Comparison of ENCODE assay signal across 17 cellular contexts in the genomic region with DNA sequence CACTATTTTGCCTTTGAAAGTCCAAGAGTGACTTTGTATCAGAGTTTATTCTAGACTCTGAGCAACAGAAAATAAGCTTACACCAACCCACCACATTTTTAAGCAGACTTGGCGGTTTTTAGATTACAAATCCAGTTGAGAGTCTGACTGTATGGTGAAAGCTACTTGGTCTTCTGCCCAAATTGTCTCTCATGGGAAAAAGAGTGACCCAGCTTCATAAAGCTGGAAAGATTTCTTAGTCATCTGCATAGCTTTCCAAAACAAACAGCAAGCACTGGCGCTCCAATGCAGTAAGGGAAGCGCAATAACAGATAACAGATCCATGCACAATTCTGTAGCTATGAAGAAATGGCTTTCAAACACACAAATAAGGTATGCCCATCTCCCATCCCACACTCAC. TPM values are rescaled to one million over a fixed set of nuclear protein-coding genes. Genes with fewer than 3 reads are reported as not detected.
DNase-seq lines count a peak whose midpoint lies in the region; ATAC-seq, FAIRE-seq and TF ChIP-seq lines count a peak whose summit lies in the region.
"Had no signal": no experiment of that assay in that cellular context is flagged by ENCODE, and none has a peak within 500 bp of the region (broad histone marks: within the 10 kb centered on the region; RNA-seq: fewer than 3 reads in every experiment).

No MANE protein-coding gene starts in this region.

- WGBS in H1 (ENCODE audit: extremely low coverage in 1 of 2, insufficient coverage in 1 of 2, insufficient read length in 1 of 2, insufficient replicate concordance in 2 of 2, low coverage in 1 of 2, low lambda C conversion rate in 2 of 2, missing lambda C conversion rate in 1 of 2), 2 experiments, result 95% methylated on average over 3 of the region's 3 CpGs; no CpG with 5 or more reads in 1 of the 2 experiments

- TF ChIP-seq CTCF in H1 (IDR thresholded peaks at IDR 0.05; ENCODE audit: control extremely low read depth in 1 of 3, insufficient read depth in 1 of 3, low read depth in 1 of 3, low read length in 3 of 3), result no peak

- no peak overlapping the region for H2BK12ac ChIP-seq in H1 (ENCODE audit: low read depth, low read length)

- no peak overlapping the region for H2AK5ac ChIP-seq in H1 (ENCODE audit: low read depth, low read length)

- POLR2A ChIA-PET in H1 (lab: Charles Lee; ENCODE audit: partially characterized antibody), result no interaction called here

- peaks cover 0 to 5% (median 4%) of the 10 kb centered on the region in 4 experiments; a peak in 3 of 7 replicates for H3K4me1 ChIP-seq in H1 (replicated peaks in 1 of 4; ENCODE audit: control insufficient read depth in 3 of 4, insufficient read depth in 4 of 4, low read length in 3 of 4)
- H3K4me1 ChIP-seq in effector memory CD4-positive, alpha-beta T cell (ENCODE audit: control insufficient read depth, insufficient read depth, low read length, poor library complexity, severe bottlenecking), result no peaks in the 10 kb centered on the region
- H3K4me1 ChIP-seq: ascending aorta had no signal

- H3K56ac ChIP-seq in H1 (replicated peaks; ENCODE audit: insufficient read length, low read depth, low read length), result no peak overlapping the region

- H4K5ac ChIP-seq in H1 (ENCODE audit: insufficient read length, low read depth, low read length), result no peak overlapping the region

- H2BK5ac ChIP-seq in H1 (ENCODE audit: low read depth, low read length), result no peak overlapping the region

- H3K18ac ChIP-seq in H1 (ENCODE audit: extremely low read depth, low read length), result no peak overlapping the region

- no peak overlapping the region for H3K27ac ChIP-seq in H1 (ENCODE audit: low read depth, low read length)
- no peak overlapping the region for H3K27ac ChIP-seq in effector memory CD4-positive, alpha-beta T cell (ENCODE audit: insufficient read depth, low read length, poor library complexity, severe bottlenecking)
- H3K27ac ChIP-seq: ascending aorta had no signal

- no peak overlapping the region for H2BK20ac ChIP-seq in H1 (ENCODE audit: low read length)

- H3K23me2 ChIP-seq in H1 (ENCODE audit: low read depth, low read length), result no peaks in the 10 kb centered on the region; the same call in 1 of the 2 replicates

- FAIRE-seq in H1 (lab: Jason Lieb, UNC), result no peak
- FAIRE-seq: endometrium, H54 had no signal

- no peak overlapping the region for H3K23ac ChIP-seq in H1 (ENCODE audit: insufficient read length)

- no peak overlapping the region for H3K4ac ChIP-seq in H1 (replicated peaks; ENCODE audit: insufficient read length, low read depth, low read length)

- ATAC-seq in left lobe of liver, result peak; percentile 91

- no peaks in the 10 kb centered on the region for H3K79me2 ChIP-seq in H1 (ENCODE audit: control insufficient read depth in 1 of 2, insufficient read depth in 2 of 2, low read length in 2 of 2)

- H4K8ac ChIP-seq in H1 (ENCODE audit: extremely low read depth, insufficient read depth, low read length), result no peak overlapping the region

- H2BK120ac ChIP-seq in H1 (replicated peaks; ENCODE audit: low read depth, low read length), result no peak overlapping the region

- TF ChIP-seq RAD21 in H1 (IDR thresholded peaks at IDR 0.05 in 1 of 2, conservative IDR thresholded peaks at IDR 0.05 in 1 of 2; ENCODE audit: low read depth in 2 of 2, low read length in 2 of 2), result no peak

- no peak overlapping the region for H2BK15ac ChIP-seq in H1 (ENCODE audit: low read length)

- H3K27me3 ChIP-seq in H1 (replicated peaks in 1 of 4; ENCODE audit: control insufficient read depth in 3 of 4, extremely low read depth in 1 of 4, insufficient read depth in 3 of 4, low read length in 3 of 4), result no peaks in the 10 kb centered on the region
- no peaks in the 10 kb centered on the region for H3K27me3 ChIP-seq in effector memory CD4-positive, alpha-beta T cell (replicated peaks; ENCODE audit: control insufficient read depth, insufficient read depth, low read length, poor library complexity, severe bottlenecking)
- H3K27me3 ChIP-seq: ascending aorta had no signal

- H3K4me2 ChIP-seq in H1 (ENCODE audit: insufficient read depth in 1 of 2, low read depth in 2 of 2, low read length in 2 of 2), result no peak overlapping the region

- no peaks in the 10 kb centered on the region for H3K9me3 ChIP-seq in H1 (ENCODE audit: insufficient read depth in 2 of 2, low read depth in 1 of 2, low read length in 1 of 2)
- no peaks in the 10 kb centered on the region for H3K9me3 ChIP-seq in effector memory CD4-positive, alpha-beta T cell (ENCODE audit: control insufficient read depth, low read length)
- H3K9me3 ChIP-seq: ascending aorta had no signal

- no peak overlapping the region; a peak in 1 of 7 replicates for H3K9ac ChIP-seq in H1 (replicated peaks in 1 of 4; ENCODE audit: extremely low read depth in 1 of 4, low read depth in 3 of 4, low read length in 3 of 4)

- H3K79me1 ChIP-seq in H1 (ENCODE audit: low read depth, low read length), result no peaks in the 10 kb centered on the region

- CTCF ChIA-PET in H1 (lab: Charles Lee; ENCODE audit: partially characterized antibody), result interaction anchor here (0.6 to 1.1 kb wide), 2 partner anchors 220 to 1457 kb away, joined by 3 to 4 read pairs; no protein-coding TSS in a partner anchor

- H3K36me3 ChIP-seq in H1 (ENCODE audit: control insufficient read depth in 2 of 4, insufficient read depth in 4 of 4, low read length in 3 of 4), result no peaks in the 10 kb centered on the region
- no peaks in the 10 kb centered on the region for H3K36me3 ChIP-seq in effector memory CD4-positive, alpha-beta T cell (ENCODE audit: control insufficient read depth, insufficient read depth, low read length)
- H3K36me3 ChIP-seq: ascending aorta had no signal

- peak overlapping the region; percentile 62; the same call in 1 of the 2 replicates for H2AFZ ChIP-seq in H1 (ENCODE audit: low read length)

- DNase-seq in A172 (ENCODE audit: low spot score) (peak; percentile 18), NCI-H460 (ENCODE audit: extremely low read depth, low read depth) (peak; percentile 72), H1 (ENCODE audit: low read depth in 1 of 2, low spot score in 2 of 2) (no peak), left lobe of liver (ENCODE audit: low spot score) (no peak), DMS153 treated with DMSO at 0.1 percent for 48 hours (lab: John Stamatoyannopoulos, UW; ENCODE audit: unreplicated experiment) (no peak), iPS-NIHi11 (ENCODE audit: low spot score) (no peak), COLO668 (lab: John Stamatoyannopoulos, UW; ENCODE audit: unreplicated experiment) (no peak)
- DNase-seq in effector memory CD4-positive, alpha-beta T cell, result no peak
- DNase-seq: activated CD4-positive, alpha-beta memory T cell treated with anti-CD3 and anti-CD28 coated beads for 36 hours; Calu3; NCI-H1048; T-helper 9 cell had no signal

- no peak for TF ChIP-seq POLR2A in H1 (IDR thresholded peaks at IDR 0.05; ENCODE audit: control extremely low read depth in 1 of 2, low read depth in 2 of 2, low read length in 2 of 2)

- no peak overlapping the region for H4K91ac ChIP-seq in H1 (replicated peaks; ENCODE audit: insufficient read length, low read length)

- H4K20me1 ChIP-seq in H1 (replicated peaks in 1 of 2; ENCODE audit: control insufficient read depth in 1 of 2, insufficient read depth in 2 of 2, low read length in 2 of 2), result no peaks in the 10 kb centered on the region

- TF ChIP-seq EP300 in H1 (IDR thresholded peaks at IDR 0.05; ENCODE audit: borderline replicate concordance in 1 of 2, low read depth in 2 of 2, low read length in 2 of 2), result no peak

- H3K4me3 ChIP-seq in H1 (ENCODE audit: extremely low read depth in 1 of 4, insufficient read depth in 2 of 4, low read depth in 3 of 4, low read length in 4 of 4), result no peak overlapping the region
- no peak overlapping the region for H3K4me3 ChIP-seq in effector memory CD4-positive, alpha-beta T cell (ENCODE audit: insufficient read depth, low read depth, low read length, poor library complexity, severe bottlenecking)
- H3K4me3 ChIP-seq: ascending aorta had no signal

- no peak overlapping the region for H3K14ac ChIP-seq in H1 (ENCODE audit: insufficient read length)

TF ChIP-seq in H1, 55 proteins besides CTCF, POLR2A, EP300 and RAD21 (continues in another document):
- TF ChIP-seq RBBP5 (IDR thresholded peaks at IDR 0.05; ENCODE audit: borderline replicate concordance, low read depth, low read length) (no peak), CEBPB (IDR thresholded peaks at IDR 0.05; ENCODE audit: low read depth, low read length) (no peak), SAP30 (IDR thresholded peaks at IDR 0.05; ENCODE audit: insufficient read depth, insufficient replicate concordance, low read length) (no peak), CHD1 (IDR thresholded peaks at IDR 0.05; ENCODE audit: low read depth, low read length) (no peak), TCF12 (IDR thresholded peaks at IDR 0.05; ENCODE audit: low read depth, low read length) (no peak)

RNA-seq across cellular contexts. Expression of gene DSG1, which starts 7.1 kb away (rescaled TPM):
- not detected in 2 replicates for total RNA-seq in A172 (2014; rRNA removed; shearing (Covaris generic))
- total RNA-seq in NCI-H460 (2014; rRNA removed; shearing (Covaris generic)), result 0.02 TPM in 1 of 2 replicates, not detected in the other
- not detected in 2 replicates for polyA plus RNA-seq in NCI-H460 (2014; cell fraction: nucleus; rRNA removed)
- total RNA-seq in H1 (2021; fragmentation: NEBNext Ultra II Directional; extraction: Animal tissue kit (Norgen Biotek cat#: 25700)), result 0.06 TPM in 1 of 2 replicates, not detected in the other
- 0.06 TPM in 2 replicates for polyA plus RNA-seq in H1 (2011; rRNA removed)
- not detected for polyA plus RNA-seq in H1 (2011; cell fraction: cytosol; rRNA removed)
- polyA plus RNA-seq in H1 (2011; cell fraction: nucleus; rRNA removed), result not detected
- 0.05 TPM in 1 of 4 replicates, not detected in the others for polyA plus RNA-seq in H1 (2012, experiment 1 of 2)
- not detected for polyA plus RNA-seq in H1 (2012, experiment 2 of 2)
- 0.02 TPM for polyA plus RNA-seq in H1 (2013, experiment 1 of 2)
- under 0.01 TPM for polyA plus RNA-seq in H1 (2013, experiment 2 of 2)
- 0.03 TPM in 1 of 2 replicates, not detected in the other for polyA minus RNA-seq in H1 (2011; rRNA and poly(A)+ RNA removed)
- polyA minus RNA-seq in H1 (2011; cell fraction: cytosol; rRNA and poly(A)+ RNA removed), result not detected
- polyA minus RNA-seq in H1 (2011; cell fraction: nucleus; rRNA and poly(A)+ RNA removed), result not detected
- 2.5 TPM for total RNA-seq in left lobe of liver
- total RNA-seq: activated CD4-positive, alpha-beta memory T cell treated with anti-CD3 and anti-CD28 coated beads for 36 hours; activated T-helper 1 cell treated with anti-CD3 and anti-CD28 coated beads, Interleukin-12 subunit alpha, Interleukin-12 subunit beta, Interleukin-2, Interleukin-4 antibody, amounts not matched to agents 30 ng/mL and 10 ng/mL and 1 ng/mL, durations not matched to agents 14 hours and 24 hours and 36 hours; ascending aorta; Calu3 had no signal
- polyA plus RNA-seq: IgD-negative memory B cell had no signal

RNA-seq across cellular contexts. Expression of gene DSG4, which starts 51.5 kb away (rescaled TPM):
- not detected in 2 replicates for total RNA-seq in A172 (2014; rRNA removed; shearing (Covaris generic))
- not detected in 2 replicates for total RNA-seq in NCI-H460 (2014; rRNA removed; shearing (Covaris generic))
- polyA plus RNA-seq in NCI-H460 (2014; cell fraction: nucleus; rRNA removed), result not detected in 2 replicates
- not detected in 2 replicates for total RNA-seq in H1 (2021; fragmentation: NEBNext Ultra II Directional; extraction: Animal tissue kit (Norgen Biotek cat#: 25700))
- not detected in 2 replicates for polyA plus RNA-seq in H1 (2011; rRNA removed)
- not detected for polyA plus RNA-seq in H1 (2011; cell fraction: cytosol; rRNA removed)
- polyA plus RNA-seq in H1 (2011; cell fraction: nucleus; rRNA removed), result not detected
- polyA plus RNA-seq in H1 (2012, experiment 1 of 2), result not detected in 4 replicates
- polyA plus RNA-seq in H1 (2012, experiment 2 of 2), result not detected
- polyA plus RNA-seq in H1 (2013, experiment 1 of 2), result 0.04 TPM
- polyA plus RNA-seq in H1 (2013, experiment 2 of 2), result 0.04 TPM
- polyA minus RNA-seq in H1 (2011; rRNA and poly(A)+ RNA removed), result not detected in 2 replicates
- not detected for polyA minus RNA-seq in H1 (2011; cell fraction: cytosol; rRNA and poly(A)+ RNA removed)
- not detected for polyA minus RNA-seq in H1 (2011; cell fraction: nucleus; rRNA and poly(A)+ RNA removed)
- total RNA-seq in left lobe of liver, result not detected
- total RNA-seq: activated CD4-positive, alpha-beta memory T cell treated with anti-CD3 and anti-CD28 coated beads for 36 hours; activated T-helper 1 cell treated with anti-CD3 and anti-CD28 coated beads, Interleukin-12 subunit alpha, Interleukin-12 subunit beta, Interleukin-2, Interleukin-4 antibody, amounts not matched to agents 30 ng/mL and 10 ng/mL and 1 ng/mL, durations not matched to agents 14 hours and 24 hours and 36 hours; ascending aorta; Calu3 had no signal
- polyA plus RNA-seq: IgD-negative memory B cell had no signal

Comparison
In these comparisons a context has a peak if more than half of its experiments do, and no peak if none do; other contexts are left out.
1. DNase-seq: peak in A172 (single experiment) and NCI-H460 (single experiment); none in H1 (0 of 2), left lobe of liver (single experiment), DMS153 treated with DMSO at 0.1 percent for 48 hours (single experiment), iPS-NIHi11 (single experiment), COLO668 (single experiment) and effector memory CD4-positive, alpha-beta T cell (0 of 3).